Comparison of ENCODE assay signal across 27 cellular contexts in genomic region chr3:48697952-48698351, GRCh38. TPM values are rescaled to one million over a fixed set of nuclear protein-coding genes. Genes with fewer than 3 reads are reported as not detected.
DNase-seq lines count a peak whose midpoint lies in the region; ATAC-seq, FAIRE-seq and TF ChIP-seq lines count a peak whose summit lies in the region.
"Had no signal": no experiment of that assay in that cellular context is flagged by ENCODE, and none has a peak within 500 bp of the region (broad histone marks: within the 10 kb centered on the region; RNA-seq: fewer than 3 reads in every experiment).

No MANE protein-coding gene starts in this region.

- peaks cover 73% of the 10 kb centered on the region for H4K20me1 ChIP-seq in GM23338 (replicated peaks; ENCODE audit: insufficient read depth)

- no peaks in the 10 kb centered on the region for H3K9me2 ChIP-seq in GM23338 (ENCODE audit: insufficient read depth)

- H3K36me3 ChIP-seq in GM23338 (ENCODE audit: insufficient read depth), result peaks cover 32% of the 10 kb centered on the region
- H3K36me3 ChIP-seq in kidney (ENCODE audit: control insufficient read depth in 1 of 2, insufficient read depth in 2 of 2, low read length in 2 of 2), result peaks cover 9 to 13% of the 10 kb centered on the region in 2 donors

- peaks cover 94% of the 10 kb centered on the region for H3K79me2 ChIP-seq in GM23338 (replicated peaks; ENCODE audit: insufficient read depth)

- no peak overlapping the region for H3K4me2 ChIP-seq in GM23338
- H3K4me2 ChIP-seq: BLaER1, PC-9 had no signal

- H3F3A ChIP-seq in GM23338 (replicated peaks; ENCODE audit: low read depth), result peaks cover 23% of the 10 kb centered on the region

- no peak for FAIRE-seq in kidney (lab: Jason Lieb, UNC)
- FAIRE-seq: astrocyte, colon, H1, small intestine had no signal

- DNase-seq in CD4-positive, alpha-beta T cell, result no peak
- DNase-seq in GM23338 (ENCODE audit: low spot score) (no peak), SW480 (ENCODE audit: low spot score) (peak; percentile 34), kidney (no peak), NCI-H1105 (lab: John Stamatoyannopoulos, UW) (no peak), kidney glomerular epithelial cell (lab: John Stamatoyannopoulos, UW) (no peak), COLO668 (lab: John Stamatoyannopoulos, UW; ENCODE audit: unreplicated experiment) (no peak)
- DNase-seq: activated CD4-positive, alpha-beta T cell treated with anti-CD3 and anti-CD28 coated beads for 4 hours; activated naive CD4-positive, alpha-beta T cell treated with anti-CD3 and anti-CD28 coated beads, Interleukin-2, amount 10 ng/mL, durations not matched to agents 7 days and 5 days; DMS 273 treated with DMSO at 0.1 percent for 48 hours; foreskin melanocyte; GF-D8; NCI-H1092; NCI-H526 treated with DMSO at 0.1 percent for 48 hours; PC-9; small intestine; stimulated activated CD4-positive, alpha-beta T cell treated with anti-CD3 and anti-CD28 coated beads, Interleukin-4, amount 100 ng/mL, for 4 hours; T1000 had no signal

- H3K9ac ChIP-seq in kidney (ENCODE audit: low read length in 2 of 2), result no peak overlapping the region
- H3K9ac ChIP-seq: BLaER1 had no signal

- H3K4me1 Mint-ChIP-seq in CD4-positive, alpha-beta T cell (ENCODE audit: low read depth), result peaks cover 36% of the 10 kb centered on the region
- H3K4me1 Mint-ChIP-seq in GM23338, result peaks cover 33% of the 10 kb centered on the region
- peaks cover 15% of the 10 kb centered on the region for H3K4me1 Mint-ChIP-seq in stimulated activated memory B cell treated with anti-CD40 and anti-IgM and Interleukin-4, amounts not matched to agents 10 μg/mL and 1 μg/mL and 100 μg/mL, for 72 hours

- peak overlapping the region; percentile 30 for H3K27ac Mint-ChIP-seq in CD4-positive, alpha-beta T cell
- no peak overlapping the region for H3K27ac Mint-ChIP-seq in GM23338
- H3K27ac Mint-ChIP-seq in stimulated activated memory B cell treated with anti-CD40 and anti-IgM and Interleukin-4, amounts not matched to agents 10 μg/mL and 1 μg/mL and 100 μg/mL, for 72 hours, result no peak overlapping the region
- H3K27ac Mint-ChIP-seq: activated naive CD4-positive, alpha-beta T cell treated with anti-CD3 and anti-CD28 coated beads, Interleukin-2, amount 10 ng/mL, durations not matched to agents 7 days and 5 days; nephron; progenitor cell of endocrine pancreas had no signal

- peaks cover 43% of the 10 kb centered on the region for H3K4me1 ChIP-seq in GM23338 (ENCODE audit: insufficient read depth)
- peaks cover 3 to 18% of the 10 kb centered on the region in 2 donors for H3K4me1 ChIP-seq in kidney (ENCODE audit: control insufficient read depth in 1 of 2, insufficient read depth in 1 of 2, low read depth in 1 of 2, low read length in 2 of 2)
- H3K4me1 ChIP-seq: BLaER1 had no signal

- no peak overlapping the region for H3K4me3 Mint-ChIP-seq in CD4-positive, alpha-beta T cell
- no peak overlapping the region for H3K4me3 Mint-ChIP-seq in GM23338
- no peak overlapping the region for H3K4me3 Mint-ChIP-seq in stimulated activated memory B cell treated with anti-CD40 and anti-IgM and Interleukin-4, amounts not matched to agents 10 μg/mL and 1 μg/mL and 100 μg/mL, for 72 hours
- H3K4me3 Mint-ChIP-seq: activated naive CD4-positive, alpha-beta T cell treated with anti-CD3 and anti-CD28 coated beads, Interleukin-2, amount 10 ng/mL, durations not matched to agents 7 days and 5 days; nephron had no signal

- H3K27me3 Mint-ChIP-seq in CD4-positive, alpha-beta T cell, result no peaks in the 10 kb centered on the region
- peaks cover 4% of the 10 kb centered on the region for H3K27me3 Mint-ChIP-seq in GM23338 (ENCODE audit: insufficient read depth, low read depth, poor library complexity)
- H3K27me3 Mint-ChIP-seq in stimulated activated memory B cell treated with anti-CD40 and anti-IgM and Interleukin-4, amounts not matched to agents 10 μg/mL and 1 μg/mL and 100 μg/mL, for 72 hours, result no peaks in the 10 kb centered on the region
- H3K27me3 Mint-ChIP-seq: activated naive CD4-positive, alpha-beta T cell treated with anti-CD3 and anti-CD28 coated beads, Interleukin-2, amount 10 ng/mL, durations not matched to agents 7 days and 5 days; progenitor cell of endocrine pancreas had no signal

- no peak overlapping the region for H3K27ac ChIP-seq in CD4-positive, alpha-beta T cell (ENCODE audit: low read depth, low read length)
- H3K27ac ChIP-seq in GM23338 (ENCODE audit: low read depth), result peak overlapping the region; percentile 40; the same call in 1 of the 2 replicates
- no peak overlapping the region for H3K27ac ChIP-seq in kidney (ENCODE audit: low read depth in 2 of 2, low read length in 2 of 2)
- H3K27ac ChIP-seq: BLaER1, HL-60, PC-9, SK-N-MC had no signal

- no peak for ATAC-seq in CD4-positive, alpha-beta T cell (ENCODE audit: poor library complexity)
- no peak for ATAC-seq in GM23338
- ATAC-seq in stimulated activated memory B cell treated with anti-CD40 and anti-IgM and Interleukin-4, amounts not matched to agents 10 μg/mL and 1 μg/mL and 100 μg/mL, for 72 hours, result no peak

- no peak overlapping the region for H2AFZ ChIP-seq in GM23338
- H2AFZ ChIP-seq: PC-9 had no signal

- H3K4me3 ChIP-seq in GM23338, result no peak overlapping the region
- H3K4me3 ChIP-seq in kidney (ENCODE audit: low read length in 2 of 2), result no peak overlapping the region
- H3K4me3 ChIP-seq: BLaER1, PC-9, SK-N-MC had no signal

- H3K9me3 Mint-ChIP-seq in CD4-positive, alpha-beta T cell, result no peaks in the 10 kb centered on the region
- H3K9me3 Mint-ChIP-seq in GM23338, result no peaks in the 10 kb centered on the region; the same call in 2 of the 3 replicates
- no peaks in the 10 kb centered on the region for H3K9me3 Mint-ChIP-seq in stimulated activated memory B cell treated with anti-CD40 and anti-IgM and Interleukin-4, amounts not matched to agents 10 μg/mL and 1 μg/mL and 100 μg/mL, for 72 hours
- H3K9me3 Mint-ChIP-seq: activated naive CD4-positive, alpha-beta T cell treated with anti-CD3 and anti-CD28 coated beads, Interleukin-2, amount 10 ng/mL, durations not matched to agents 7 days and 5 days; nephron had no signal

- peaks cover 70% of the 10 kb centered on the region for H3K36me3 Mint-ChIP-seq in CD4-positive, alpha-beta T cell (ENCODE audit: low read depth)
- H3K36me3 Mint-ChIP-seq in GM23338 (ENCODE audit: low read depth), result peaks cover 71% of the 10 kb centered on the region
- peaks cover 39% of the 10 kb centered on the region for H3K36me3 Mint-ChIP-seq in stimulated activated memory B cell treated with anti-CD40 and anti-IgM and Interleukin-4, amounts not matched to agents 10 μg/mL and 1 μg/mL and 100 μg/mL, for 72 hours

- CTCF ChIA-PET in CD4-positive, alpha-beta T cell (lab: Charles Lee), result interaction anchor here (0.7 to 1.0 kb wide), 3 partner anchors 8 to 1368 kb away, joined by 3 to 4 read pairs (median 3); no protein-coding TSS in a partner anchor

- H3K9me3 ChIP-seq in CD4-positive, alpha-beta T cell (ENCODE audit: control insufficient read depth, low read length), result no peaks in the 10 kb centered on the region
- H3K9me3 ChIP-seq in kidney (ENCODE audit: control insufficient read depth in 1 of 2, low read length in 2 of 2), result no peaks in the 10 kb centered on the region
- H3K9me3 ChIP-seq: BLaER1 had no signal

- no peaks in the 10 kb centered on the region for H3K27me3 ChIP-seq in CD4-positive, alpha-beta T cell (ENCODE audit: control insufficient read depth, insufficient read depth, low read length)
- H3K27me3 ChIP-seq in GM23338 (ENCODE audit: insufficient read depth), result no peaks in the 10 kb centered on the region
- H3K27me3 ChIP-seq: BLaER1 had no signal

- TF ChIP-seq CTCF in CD4-positive, alpha-beta T cell (IDR thresholded peaks at IDR 0.05), result no peak
- peak in 1 of 2 experiments; percentile 19; a peak in 2 of 4 replicates for TF ChIP-seq CTCF in GM23338 (conservative IDR thresholded peaks at IDR 0.05; ENCODE audit: low read depth in 2 of 2)
- peak; percentile 3 for TF ChIP-seq CTCF in kidney (IDR thresholded peaks at IDR 0.05; ENCODE audit: borderline replicate concordance, extremely low read depth, insufficient read depth)

- intact Hi-C loops in CD4-positive, alpha-beta T cell (cut with DNase I, micrococcal nuclease), result no loop called here
- intact Hi-C loops in kidney (cut with DNase I), result no loop called here

- POLR2A ChIA-PET in CD4-positive, alpha-beta T cell (lab: Charles Lee), result interaction anchor here (0.6 kb wide), 1 partner anchor 574 kb away, joined by 3 read pairs; no protein-coding TSS in a partner anchor

TF ChIP-seq in GM23338, 12 proteins besides CTCF, POLR2A, EP300 and RAD21 (continues in another document):
- TF ChIP-seq EZH2 (IDR thresholded peaks at IDR 0.05; ENCODE audit: low read depth, unreplicated experiment) (no peak), ZNF331 (CRISPR knock-in tag; IDR thresholded peaks at IDR 0.05; ENCODE audit: low read depth) (no peak), CREB1 (CRISPR knock-in tag; IDR thresholded peaks at IDR 0.05; ENCODE audit: low read depth) (no peak), EZH2phosphoT487 (IDR thresholded peaks at IDR 0.05; ENCODE audit: unreplicated experiment) (no peak), POLR2AphosphoS5 (IDR thresholded peaks at IDR 0.05; ENCODE audit: low read depth) (no peak), NANOG (IDR thresholded peaks at IDR 0.05; ENCODE audit: borderline replicate concordance) (no peak), ZNF114 (CRISPR knock-in tag; IDR thresholded peaks at IDR 0.05) (no peak), JUNB (IDR thresholded peaks at IDR 0.05; ENCODE audit: unreplicated experiment) (no peak), STAT1 (IDR thresholded peaks at IDR 0.05; ENCODE audit: unreplicated experiment) (no peak)

RNA-seq across cellular contexts. Expression of gene NCKIPSD, which starts 12.2 kb away (rescaled TPM):
- total RNA-seq in CD4-positive, alpha-beta T cell, result 10 to 100 TPM in 1 of 2 experiments, 1 to 10 TPM in 1; 9.7 to 10.8 TPM
- 43.1 and 45.1 TPM in 2 replicates for total RNA-seq in GM23338 (2014; rRNA removed; shearing (Covaris generic))
- 14.8 and 15.1 TPM in 2 replicates for polyA plus RNA-seq in GM23338 (2016; fragmentation: Nextera tagmentation; extraction: Ambion mirVana)
- total RNA-seq in kidney, result 31.2 TPM
- polyA plus RNA-seq in kidney (ENCODE audit: insufficient read depth, low read depth, low replicate concordance), result 24.0 TPM

RNA-seq across cellular contexts. Expression of gene IP6K2, which starts 19.1 kb away (rescaled TPM):
- total RNA-seq in CD4-positive, alpha-beta T cell, result 100 to 1,000 TPM in 1 of 2 experiments, 10 to 100 TPM in 1; 97.2 to 121 TPM
- 94.1 and 97.0 TPM in 2 replicates for total RNA-seq in GM23338 (2014; rRNA removed; shearing (Covaris generic))
- polyA plus RNA-seq in GM23338 (2016; fragmentation: Nextera tagmentation; extraction: Ambion mirVana) (85.3 and 97.4 TPM in 2 replicates), kidney (ENCODE audit: insufficient read depth, low read depth, low replicate concordance) (112 TPM)
- total RNA-seq in kidney, result 69.4 TPM

RNA-seq across cellular contexts. Expression of gene CELSR3, which starts 35.3 kb away (rescaled TPM):
- total RNA-seq in CD4-positive, alpha-beta T cell, result 1 to 10 TPM; 4.9 to 5.0 TPM
- total RNA-seq in GM23338 (2014; rRNA removed; shearing (Covaris generic)), result 29.2 and 33.3 TPM in 2 replicates
- polyA plus RNA-seq in GM23338 (2016; fragmentation: Nextera tagmentation; extraction: Ambion mirVana) (7.5 and 8.3 TPM in 2 replicates), kidney (ENCODE audit: insufficient read depth, low read depth, low replicate concordance) (0.17 TPM)
- total RNA-seq in kidney, result 2.0 TPM
